31 cellular contexts compared by ENCODE assay signal in the genomic region with DNA sequence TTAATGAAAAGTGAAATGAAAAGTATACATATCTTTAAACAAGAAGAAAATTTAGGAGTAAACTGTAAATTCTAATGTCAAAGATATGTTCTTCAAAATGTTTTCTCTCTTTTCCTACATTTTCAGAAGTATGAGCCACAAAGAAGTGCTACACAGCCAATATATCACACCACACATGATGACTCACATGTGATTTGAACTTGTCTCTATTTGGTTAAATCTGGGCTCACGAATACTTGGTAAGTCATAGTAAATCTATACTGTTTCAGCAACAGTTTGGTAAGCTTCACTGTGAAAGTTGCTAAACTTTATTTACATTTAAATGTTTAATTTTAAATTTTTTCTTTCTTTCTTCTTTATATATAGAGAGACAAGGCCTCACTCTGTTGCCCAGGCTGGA.
DNase-seq lines count a peak whose midpoint lies in the region; ATAC-seq, FAIRE-seq and TF ChIP-seq lines count a peak whose summit lies in the region.
"Had no signal": no experiment of that assay in that cellular context is flagged by ENCODE, and none has a peak within 500 bp of the region (broad histone marks: within the 10 kb centered on the region; RNA-seq: fewer than 3 reads in every experiment).

No MANE protein-coding gene starts in this region.

- H4K91ac ChIP-seq in mesenchymal stem cell (ENCODE audit: low read length): no peak overlapping the region

- TF ChIP-seq EP300 in esophagus muscularis mucosa (IDR thresholded peaks at IDR 0.05): no peak

- WGBS in mesenchymal stem cell: no CpG with 5 or more reads among the region's 1 CpG
- WGBS in esophagus muscularis mucosa: 79% methylated on average over 1 of the region's 1 CpG

- H3K9me3 ChIP-seq in mesenchymal stem cell (ENCODE audit: control insufficient read depth, low read length): peaks cover 18% of the 10 kb centered on the region
- peaks cover 0 to 11% (median 3%) of the 10 kb centered on the region in 4 donors for H3K9me3 ChIP-seq in esophagus muscularis mucosa
- H3K9me3 ChIP-seq: SJSA1, upper lobe of right lung had no signal

- H3K36me3 ChIP-seq in mesenchymal stem cell (ENCODE audit: control insufficient read depth in 1 of 2, insufficient read depth in 2 of 2, low read depth in 1 of 2, low read length in 2 of 2) (no peaks in the 10 kb centered on the region), esophagus muscularis mucosa (no peaks in the 10 kb centered on the region)
- H3K36me3 ChIP-seq: right atrium auricular region, SJSA1, upper lobe of right lung had no signal

- no peak overlapping the region for H2BK120ac ChIP-seq in mesenchymal stem cell (ENCODE audit: low read depth, low read length)

- H3K27ac ChIP-seq in mesenchymal stem cell (ENCODE audit: low read length, poor library complexity, severe bottlenecking) (no peak overlapping the region), esophagus muscularis mucosa (replicated peaks in 1 of 4) (no peak overlapping the region)
- H3K27ac ChIP-seq: dorsolateral prefrontal cortex, HL-60, right atrium auricular region, RWPE1, SJSA1, upper lobe of right lung had no signal

- no peak overlapping the region for H3K4ac ChIP-seq in mesenchymal stem cell (ENCODE audit: low read depth in 1 of 2, low read length in 2 of 2)

- DNase-seq in NCI-H226: peak; percentile 16
- DNase-seq in choroid plexus epithelial cell (ENCODE audit: low read depth): peak; percentile 28
- DNase-seq in mesenchymal stem cell: peak; percentile 20
- no peak for DNase-seq in esophagus muscularis mucosa (ENCODE audit: extremely low spot score)
- DNase-seq in activated gamma-delta T cell (lab: John Stamatoyannopoulos, UW): no peak
- DNase-seq: activated CD4-positive, alpha-beta T cell treated with anti-CD3 and anti-CD28 coated beads, Interleukin-2, amount 10 ng/mL, durations not matched to agents 7 days and 5 days; activated naive CD8-positive, alpha-beta T cell treated with anti-CD3 and anti-CD28 coated beads, Interleukin-2, amount 50 U/mL, for 24 hours; activated T-cell treated with anti-CD3 and anti-CD28 coated beads, Interleukin-2, amount 50 U/mL, for 1 hour; C1 segment of cervical spinal cord; COR-L47; DMS53; dorsolateral prefrontal cortex; H7; immature natural killer cell; Kasumi-1; MV-4-11; NCI-H1436 treated with DMSO at 0.1 percent for 48 hours; stimulated activated naive CD4-positive, alpha-beta T cell treated with Interleukin-2 at 50 U/mL for 16 hours; T1000; upper lobe of right lung had no signal

- H3K4me3 ChIP-seq in choroid plexus epithelial cell (ENCODE audit: low read depth, low read length) (no peak overlapping the region), mesenchymal stem cell (ENCODE audit: insufficient read depth in 1 of 2, low read depth in 1 of 2, low read length in 2 of 2) (no peak overlapping the region), esophagus muscularis mucosa (no peak overlapping the region)
- H3K4me3 ChIP-seq: dorsolateral prefrontal cortex, right atrium auricular region, SJSA1, smooth muscle cell, upper lobe of right lung had no signal

- FAIRE-seq in G401.6 (lab: Jason Lieb, UNC): peak; percentile 13
- FAIRE-seq: endometrium, HepG2 had no signal

- no peak overlapping the region for H2AK5ac ChIP-seq in mesenchymal stem cell (ENCODE audit: low read length, severe bottlenecking)

- intact Hi-C loops in esophagus muscularis mucosa (cut with DNase I): no loop called here

- no peak overlapping the region for H3K14ac ChIP-seq in mesenchymal stem cell (ENCODE audit: low read length in 2 of 2)

- no peak overlapping the region for H3K4me2 ChIP-seq in mesenchymal stem cell (ENCODE audit: low read length, poor library complexity, severe bottlenecking)
- H3K4me2 ChIP-seq: smooth muscle cell had no signal

- H2BK5ac ChIP-seq in mesenchymal stem cell (ENCODE audit: low read depth, low read length, poor library complexity, severe bottlenecking): no peak overlapping the region

- TF ChIP-seq CTCF in choroid plexus epithelial cell (conservative IDR thresholded peaks at IDR 0.05; ENCODE audit: low read depth, low read length) (no peak), esophagus muscularis mucosa (IDR thresholded peaks at IDR 0.05) (no peak)

- no peak for TF ChIP-seq POLR2A in esophagus muscularis mucosa (IDR thresholded peaks at IDR 0.05; ENCODE audit: low read depth)

- H2AFZ ChIP-seq in mesenchymal stem cell (ENCODE audit: low read depth, low read length): no peak overlapping the region

- H3K79me1 ChIP-seq in mesenchymal stem cell (replicated peaks; ENCODE audit: low read length, poor library complexity, severe bottlenecking): no peaks in the 10 kb centered on the region

- peak overlapping the region; percentile 28 for H2BK15ac ChIP-seq in mesenchymal stem cell (ENCODE audit: low read depth, poor library complexity, severe bottlenecking)

- no peak overlapping the region for H4K8ac ChIP-seq in mesenchymal stem cell (ENCODE audit: low read length)

- ATAC-seq in GM21526 (IDR thresholded peaks at IDR 0.05; ENCODE audit: low FRiP score, unreplicated experiment): no peak
- ATAC-seq in SK-N-SH treated with all-trans-retinoic acid at 6 μM for 48 hours: no peak
- ATAC-seq: activated naive CD8-positive, alpha-beta T cell treated with anti-CD3 and anti-CD28 coated beads, Interleukin-2, amount 50 U/mL, for 24 hours; HepG2; upper lobe of right lung; WTC11 had no signal

- H2BK12ac ChIP-seq in mesenchymal stem cell (ENCODE audit: low read length in 2 of 2): no peak overlapping the region

- H3K18ac ChIP-seq in mesenchymal stem cell (ENCODE audit: low read depth in 1 of 2, low read length in 2 of 2): no peak overlapping the region

- H3K27me3 ChIP-seq in mesenchymal stem cell (ENCODE audit: control insufficient read depth in 1 of 2, insufficient read depth in 1 of 2, low read length in 2 of 2): no peaks in the 10 kb centered on the region
- no peaks in the 10 kb centered on the region for H3K27me3 ChIP-seq in esophagus muscularis mucosa
- H3K27me3 ChIP-seq: dorsolateral prefrontal cortex, right atrium auricular region, SJSA1, upper lobe of right lung had no signal

- H3K4me1 ChIP-seq in mesenchymal stem cell (ENCODE audit: control insufficient read depth, insufficient read depth, low read depth, low read length) (no peaks in the 10 kb centered on the region), esophagus muscularis mucosa (no peaks in the 10 kb centered on the region)
- H3K4me1 ChIP-seq: right atrium auricular region, SJSA1, upper lobe of right lung had no signal

- no peak overlapping the region for H3K23ac ChIP-seq in mesenchymal stem cell (ENCODE audit: low read length in 2 of 2)

- no peak overlapping the region for H3K9ac ChIP-seq in mesenchymal stem cell (ENCODE audit: low read length)

TF ChIP-seq in SK-N-SH treated with all-trans-retinoic acid at 6 μM for 48 hours, 23 proteins besides CTCF, POLR2A, EP300 and RAD21 (continues in another document):
- TF ChIP-seq CSDC2 (CRISPR knock-in tag; IDR thresholded peaks at IDR 0.05) (no peak), BACH2 (CRISPR knock-in tag; IDR thresholded peaks at IDR 0.05; ENCODE audit: borderline replicate concordance) (no peak), OSR1 (CRISPR knock-in tag; IDR thresholded peaks at IDR 0.05) (no peak), RARB (CRISPR knock-in tag; IDR thresholded peaks at IDR 0.05) (no peak), TOX (CRISPR knock-in tag; IDR thresholded peaks at IDR 0.05; ENCODE audit: borderline replicate concordance) (no peak), SNAI2 (CRISPR knock-in tag; IDR thresholded peaks at IDR 0.05) (no peak), ZFP30 (CRISPR knock-in tag; IDR thresholded peaks at IDR 0.05) (no peak), PPARA (CRISPR knock-in tag; IDR thresholded peaks at IDR 0.05; ENCODE audit: borderline replicate concordance) (no peak), ISL1 (CRISPR knock-in tag; IDR thresholded peaks at IDR 0.05) (no peak), POU6F1 (CRISPR knock-in tag; IDR thresholded peaks at IDR 0.05; ENCODE audit: borderline replicate concordance, low read depth) (no peak), ZNF565 (CRISPR knock-in tag; conservative IDR thresholded peaks at IDR 0.05; ENCODE audit: low read depth) (no peak), ZNF8 (CRISPR knock-in tag; IDR thresholded peaks at IDR 0.05) (no peak), TCF4 (CRISPR knock-in tag; IDR thresholded peaks at IDR 0.05; ENCODE audit: borderline replicate concordance) (no peak)
- TF ChIP-seq, protein P1, sequence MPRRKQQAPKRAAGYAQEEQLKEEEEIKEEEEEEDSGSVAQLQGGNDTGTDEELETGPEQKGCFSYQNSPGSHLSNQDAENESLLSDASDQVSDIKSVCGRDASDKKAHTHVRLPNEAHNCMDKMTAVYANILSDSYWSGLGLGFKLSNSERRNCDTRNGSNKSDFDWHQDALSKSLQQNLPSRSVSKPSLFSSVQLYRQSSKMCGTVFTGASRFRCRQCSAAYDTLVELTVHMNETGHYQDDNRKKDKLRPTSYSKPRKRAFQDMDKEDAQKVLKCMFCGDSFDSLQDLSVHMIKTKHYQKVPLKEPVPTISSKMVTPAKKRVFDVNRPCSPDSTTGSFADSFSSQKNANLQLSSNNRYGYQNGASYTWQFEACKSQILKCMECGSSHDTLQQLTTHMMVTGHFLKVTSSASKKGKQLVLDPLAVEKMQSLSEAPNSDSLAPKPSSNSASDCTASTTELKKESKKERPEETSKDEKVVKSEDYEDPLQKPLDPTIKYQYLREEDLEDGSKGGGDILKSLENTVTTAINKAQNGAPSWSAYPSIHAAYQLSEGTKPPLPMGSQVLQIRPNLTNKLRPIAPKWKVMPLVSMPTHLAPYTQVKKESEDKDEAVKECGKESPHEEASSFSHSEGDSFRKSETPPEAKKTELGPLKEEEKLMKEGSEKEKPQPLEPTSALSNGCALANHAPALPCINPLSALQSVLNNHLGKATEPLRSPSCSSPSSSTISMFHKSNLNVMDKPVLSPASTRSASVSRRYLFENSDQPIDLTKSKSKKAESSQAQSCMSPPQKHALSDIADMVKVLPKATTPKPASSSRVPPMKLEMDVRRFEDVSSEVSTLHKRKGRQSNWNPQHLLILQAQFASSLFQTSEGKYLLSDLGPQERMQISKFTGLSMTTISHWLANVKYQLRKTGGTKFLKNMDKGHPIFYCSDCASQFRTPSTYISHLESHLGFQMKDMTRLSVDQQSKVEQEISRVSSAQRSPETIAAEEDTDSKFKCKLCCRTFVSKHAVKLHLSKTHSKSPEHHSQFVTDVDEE (CRISPR knock-in tag; IDR thresholded peaks at IDR 0.05): no peak

Comparison
In these comparisons a context has a peak if more than half of its experiments do, and no peak if none do; other contexts are left out.
1. DNase-seq: peak in NCI-H226 (single experiment), choroid plexus epithelial cell (single experiment) and mesenchymal stem cell (single experiment); none in esophagus muscularis mucosa (single experiment) and activated gamma-delta T cell (single experiment).